8 cellular contexts compared by ENCODE assay signal in the genomic region with DNA sequence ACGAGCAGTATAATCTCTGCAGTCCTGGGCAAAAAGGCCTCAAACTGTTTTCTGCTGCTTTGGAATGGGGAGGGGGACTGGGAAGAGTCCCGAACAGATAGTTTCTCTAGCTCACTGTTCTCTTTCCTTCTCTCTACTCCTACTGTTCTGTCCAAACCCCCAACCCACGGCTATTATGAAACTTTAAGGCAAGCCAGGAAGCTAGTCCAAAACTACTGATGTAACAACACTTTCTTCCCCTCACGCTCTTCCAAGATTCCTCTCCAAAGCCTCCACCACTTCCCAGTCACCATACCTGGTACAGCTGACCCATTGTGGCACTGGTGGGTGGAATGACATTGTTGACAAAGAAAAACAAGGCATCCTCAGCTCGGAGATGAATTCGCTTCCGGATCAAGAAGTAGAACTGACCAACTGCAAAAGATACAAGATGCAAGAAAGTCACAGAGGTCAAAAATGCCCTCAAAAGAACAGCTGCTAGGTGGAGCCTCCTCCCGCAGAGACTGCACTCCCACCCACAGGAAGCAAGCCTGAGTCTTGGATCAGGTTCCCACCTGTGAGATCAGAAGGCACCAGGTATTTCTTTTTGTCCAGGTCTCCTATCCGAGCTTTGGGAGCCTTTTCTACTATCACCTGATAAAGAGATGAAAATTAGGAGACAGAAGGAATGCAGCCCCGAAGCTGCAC. TPM values are rescaled to one million over a fixed set of nuclear protein-coding genes. Genes with fewer than 3 reads are reported as not detected.
DNase-seq lines count a peak whose midpoint lies in the region; ATAC-seq, FAIRE-seq and TF ChIP-seq lines count a peak whose summit lies in the region.

No MANE protein-coding gene starts in this region.

- H3K9me3 ChIP-seq in MM.1S (replicated peaks; ENCODE audit: insufficient read depth, low read length) (no peaks in the 10 kb centered on the region), neural progenitor cell (ENCODE audit: low read depth) (no peaks in the 10 kb centered on the region)
- no peaks in the 10 kb centered on the region for H3K9me3 ChIP-seq in effector memory CD4-positive, alpha-beta T cell (ENCODE audit: control insufficient read depth, low read length)

- H3K4me1 Mint-ChIP-seq in neural progenitor cell, result peaks cover 42% of the 10 kb centered on the region

- peaks cover 7% of the 10 kb centered on the region for H3K27me3 Mint-ChIP-seq in neural progenitor cell (ENCODE audit: insufficient read depth, low read depth)

- no peak for ATAC-seq in HG02571 (IDR thresholded peaks at IDR 0.05; ENCODE audit: unreplicated experiment)

- H3K36me3 ChIP-seq in MM.1S (replicated peaks; ENCODE audit: insufficient read depth, low read length) (no peaks in the 10 kb centered on the region), neural progenitor cell (no peaks in the 10 kb centered on the region)
- peaks cover 29% of the 10 kb centered on the region for H3K36me3 ChIP-seq in effector memory CD4-positive, alpha-beta T cell (ENCODE audit: control insufficient read depth, insufficient read depth, low read length)

- H3K27ac Mint-ChIP-seq in neural progenitor cell, result peak overlapping the region; percentile 99

- no peak for TF ChIP-seq CTCF in MM.1S (IDR thresholded peaks at IDR 0.05; ENCODE audit: low read length)
- TF ChIP-seq CTCF in neural progenitor cell (IDR thresholded peaks at IDR 0.05), result no peak
- no peak for TF ChIP-seq CTCF in D721Med (IDR thresholded peaks at IDR 0.05; ENCODE audit: insufficient read depth, missing control alignments)

- H3K27me3 ChIP-seq in MM.1S (replicated peaks; ENCODE audit: insufficient read depth, low read length) (no peaks in the 10 kb centered on the region), neural progenitor cell (no peaks in the 10 kb centered on the region)
- no peaks in the 10 kb centered on the region for H3K27me3 ChIP-seq in effector memory CD4-positive, alpha-beta T cell (replicated peaks; ENCODE audit: control insufficient read depth, insufficient read depth, low read length, poor library complexity, severe bottlenecking)

- H3K4me1 ChIP-seq in MM.1S (ENCODE audit: low read length), result peaks cover 20% of the 10 kb centered on the region
- H3K4me1 ChIP-seq in effector memory CD4-positive, alpha-beta T cell (ENCODE audit: control insufficient read depth, insufficient read depth, low read length, poor library complexity, severe bottlenecking), result peaks cover 31% of the 10 kb centered on the region
- H3K4me1 ChIP-seq in neural progenitor cell, result peaks cover 18% of the 10 kb centered on the region

- peaks cover 27% of the 10 kb centered on the region for H3K36me3 Mint-ChIP-seq in neural progenitor cell

- H3K9me2 ChIP-seq in MM.1S (replicated peaks; ENCODE audit: insufficient read depth, low read length), result no peaks in the 10 kb centered on the region

- H3K9me3 Mint-ChIP-seq in neural progenitor cell, result no peaks in the 10 kb centered on the region

- FAIRE-seq in D721Med (lab: Jason Lieb, UNC), result no peak

- H3K4me3 ChIP-seq in MM.1S (ENCODE audit: low read length), result peak overlapping the region; percentile 96
- peak overlapping the region; percentile 88 for H3K4me3 ChIP-seq in effector memory CD4-positive, alpha-beta T cell (ENCODE audit: insufficient read depth, low read depth, low read length, poor library complexity, severe bottlenecking)
- H3K4me3 ChIP-seq in neural progenitor cell, result peak overlapping the region; percentile 82

- peak overlapping the region; percentile 99 for H3K4me3 Mint-ChIP-seq in neural progenitor cell

- H3K79me2 ChIP-seq in MM.1S (ENCODE audit: low read length), result peaks cover 54% of the 10 kb centered on the region
- peaks cover 56% of the 10 kb centered on the region for H3K79me2 ChIP-seq in neural progenitor cell (ENCODE audit: low read depth)

- H4K20me1 ChIP-seq in MM.1S (ENCODE audit: insufficient read depth, low read length) (no peaks in the 10 kb centered on the region), neural progenitor cell (ENCODE audit: low read depth) (peaks cover 14% of the 10 kb centered on the region)

- H2AFZ ChIP-seq in MM.1S (ENCODE audit: low read length), result no peak overlapping the region
- H2AFZ ChIP-seq in neural progenitor cell (replicated peaks), result no peak overlapping the region

- H3K9ac ChIP-seq in MM.1S (ENCODE audit: low read length), result peak overlapping the region; percentile 91
- H3K9ac ChIP-seq in neural progenitor cell, result peak overlapping the region; percentile 84

- H3K27ac ChIP-seq in MM.1S (ENCODE audit: low read length) (peak overlapping the region; percentile 75; the same call in 1 of the 2 replicates), neural progenitor cell (no peak overlapping the region)
- H3K27ac ChIP-seq in effector memory CD4-positive, alpha-beta T cell (ENCODE audit: insufficient read depth, low read length, poor library complexity, severe bottlenecking), result peak overlapping the region; percentile 94

- DNase-seq in CD1c-positive myeloid dendritic cell (ENCODE audit: extremely low spot score), result peak; percentile 59
- DNase-seq in MM.1S, result peak; percentile 31
- no peak for DNase-seq in effector memory CD4-positive, alpha-beta T cell
- DNase-seq in neural progenitor cell (ENCODE audit: low spot score), result no peak
- no peak for DNase-seq in NCI-H128 (lab: John Stamatoyannopoulos, UW; ENCODE audit: unreplicated experiment)
- no peak for DNase-seq in D721Med (ENCODE audit: insufficient read length, low spot score)
- no peak for DNase-seq in NCI-H2107 treated with DMSO at 0.1 percent for 48 hours (lab: John Stamatoyannopoulos, UW; ENCODE audit: unreplicated experiment)

- peaks cover 54% of the 10 kb centered on the region for H3F3A ChIP-seq in MM.1S (ENCODE audit: insufficient read depth, low read length)
- peaks cover 65% of the 10 kb centered on the region for H3F3A ChIP-seq in neural progenitor cell (ENCODE audit: low read depth)

- H3K4me2 ChIP-seq in MM.1S (ENCODE audit: low read depth, low read length), result peak overlapping the region; percentile 87
- peak overlapping the region; percentile 88 for H3K4me2 ChIP-seq in neural progenitor cell

RNA-seq across cellular contexts. Expression of a gene that starts 1.1 kb away (rescaled TPM):
- total RNA-seq in neural progenitor cell (ENCODE audit: low replicate concordance), result 225 and 276 TPM in 2 replicates

RNA-seq across cellular contexts. Expression of a gene that starts 1.9 kb away (rescaled TPM):
- total RNA-seq in neural progenitor cell (ENCODE audit: low replicate concordance), result 31.6 and 59.1 TPM in 2 replicates

RNA-seq across cellular contexts. Expression of a gene that starts 6.9 kb away (rescaled TPM):
- total RNA-seq in neural progenitor cell (ENCODE audit: low replicate concordance), result 43.9 and 113 TPM in 2 replicates

RNA-seq across cellular contexts. Expression of a gene that starts 10.3 kb away (rescaled TPM):
- 46.5 and 55.3 TPM in 2 replicates for total RNA-seq in neural progenitor cell (ENCODE audit: low replicate concordance)

RNA-seq across cellular contexts. Expression of a gene that starts 10.8 kb away (rescaled TPM):
- 17.5 and 42.2 TPM in 2 replicates for total RNA-seq in neural progenitor cell (ENCODE audit: low replicate concordance)

Comparison
In these comparisons a context has a peak if more than half of its experiments do, and no peak if none do; other contexts are left out.
1. DNase-seq: peak in CD1c-positive myeloid dendritic cell (single experiment) and MM.1S (single experiment); none in effector memory CD4-positive, alpha-beta T cell (0 of 3), neural progenitor cell (single experiment), NCI-H128 (single experiment), D721Med (single experiment) and NCI-H2107 treated with DMSO at 0.1 percent for 48 hours (single experiment).
2. Peak in every context shown above with its lines, with median percentiles within 50 percentile points of each other: H3K4me3 ChIP-seq.